Comparison of ENCODE assay signal across 19 cellular contexts in genomic region chr10:95443636-95444035, GRCh38.
"Had no signal": no experiment of that assay in that cellular context is flagged by ENCODE, and none has a peak within 500 bp of the region (broad histone marks: within the 10 kb centered on the region; RNA-seq: fewer than 3 reads in every experiment).

No MANE protein-coding gene starts in this region.

- H3K27ac ChIP-seq: neural progenitor cell had no signal

- H3K36me3 ChIP-seq: neural progenitor cell had no signal

- H3K9me3 ChIP-seq: SK-N-SH had no signal

- DNase-seq: activated CD4-positive, alpha-beta T cell treated with anti-CD3 and anti-CD28 coated beads, Interleukin-2, amount 50 U/mL, for 4 hours; activated CD4-positive, CD25-positive, alpha-beta regulatory T cell treated with anti-CD3 and anti-CD28 coated beads, Interleukin-2, amount 50 U/mL, for 72 hours; activated naive CD4-positive, alpha-beta T cell treated with Interleukin-2 at 50 U/mL for 16 hours; activated naive CD8-positive, alpha-beta T cell treated with anti-CD3 and anti-CD28 coated beads, Interleukin-2, amount 50 U/mL, for 24 hours; aorta; dorsolateral prefrontal cortex; endodermal cell; midbrain; naive B cell; retina; SK-N-SH; small intestine; stimulated activated CD4-positive, alpha-beta T cell treated with anti-CD3 and anti-CD28 coated beads, Interleukin-4, amount 100 ng/mL, for 24 hours; stimulated activated CD8-positive, alpha-beta memory T cell treated with anti-CD3 and anti-CD28 coated beads, Interleukin-4, amount 100 ng/mL, for 48 hours; stimulated activated naive CD4-positive, alpha-beta T cell treated with Interleukin-2 at 50 U/mL for 16 hours; T-helper 1 cell; T1000 had no signal

- ATAC-seq: activated naive CD8-positive, alpha-beta T cell treated with anti-CD3 and anti-CD28 coated beads, Interleukin-2, amount 50 U/mL, for 24 hours; activated T-helper 17 cell treated with anti-CD3 and anti-CD28 coated beads, Interleukin-2, amount 50 U/mL, for 72 hours had no signal

- H3K27me3 ChIP-seq: neural progenitor cell had no signal

- H3K4me3 ChIP-seq: dorsolateral prefrontal cortex, neural progenitor cell had no signal

- H3K4me1 ChIP-seq: neural progenitor cell had no signal
